13 cellular contexts compared by ENCODE assay signal in genomic region chr11:116581349-116581748, GRCh38.
"Had no signal": no experiment of that assay in that cellular context is flagged by ENCODE, and none has a peak within 500 bp of the region (broad histone marks: within the 10 kb centered on the region; RNA-seq: fewer than 3 reads in every experiment).

No MANE protein-coding gene starts in this region.

- ATAC-seq: effector memory CD8-positive, alpha-beta T cell; left lobe of liver; stimulated activated effector memory CD8-positive, alpha-beta T cell treated with anti-CD3 and anti-CD28 coated beads, Interleukin-12 subunit alpha, Interleukin-12 subunit beta, amount 100 ng/mL, for 72 hours had no signal

- H3K27ac Mint-ChIP-seq: activated CD4-positive, alpha-beta T cell treated with anti-CD3 and anti-CD28 coated beads, Interleukin-2, amount 10 ng/mL, durations not matched to agents 24 days and 14 days; effector memory CD8-positive, alpha-beta T cell; naive B cell; stimulated activated effector memory CD8-positive, alpha-beta T cell treated with anti-CD3 and anti-CD28 coated beads, Interleukin-12 subunit alpha, Interleukin-12 subunit beta, amount 100 ng/mL, for 72 hours had no signal

- H3K4me1 Mint-ChIP-seq: activated CD4-positive, alpha-beta T cell treated with anti-CD3 and anti-CD28 coated beads, Interleukin-2, amount 10 ng/mL, durations not matched to agents 24 days and 14 days; naive B cell; stimulated activated effector memory CD8-positive, alpha-beta T cell treated with anti-CD3 and anti-CD28 coated beads, Interleukin-12 subunit alpha, Interleukin-12 subunit beta, amount 100 ng/mL, for 72 hours had no signal

- H3K9me3 Mint-ChIP-seq: activated CD4-positive, alpha-beta T cell treated with anti-CD3 and anti-CD28 coated beads, Interleukin-2, amount 10 ng/mL, durations not matched to agents 24 days and 14 days; effector memory CD8-positive, alpha-beta T cell; stimulated activated effector memory CD8-positive, alpha-beta T cell treated with anti-CD3 and anti-CD28 coated beads, Interleukin-12 subunit alpha, Interleukin-12 subunit beta, amount 100 ng/mL, for 72 hours had no signal

- H3K36me3 Mint-ChIP-seq: naive B cell; stimulated activated effector memory CD8-positive, alpha-beta T cell treated with anti-CD3 and anti-CD28 coated beads, Interleukin-12 subunit alpha, Interleukin-12 subunit beta, amount 100 ng/mL, for 72 hours had no signal

- H3K9me3 ChIP-seq: thoracic aorta had no signal

- H3K4me3 Mint-ChIP-seq: activated CD4-positive, alpha-beta T cell treated with anti-CD3 and anti-CD28 coated beads, Interleukin-2, amount 10 ng/mL, durations not matched to agents 24 days and 14 days; effector memory CD8-positive, alpha-beta T cell; stimulated activated effector memory CD8-positive, alpha-beta T cell treated with anti-CD3 and anti-CD28 coated beads, Interleukin-12 subunit alpha, Interleukin-12 subunit beta, amount 100 ng/mL, for 72 hours had no signal

- H3K27ac ChIP-seq: epithelial cell of prostate, thoracic aorta had no signal

- H3K36me3 ChIP-seq: thoracic aorta had no signal

- DNase-seq: activated CD4-positive, alpha-beta T cell treated with anti-CD3 and anti-CD28 coated beads, Interleukin-2, amount 10 ng/mL, durations not matched to agents 24 days and 14 days; activated CD4-positive, CD25-positive, alpha-beta regulatory T cell; activated naive CD4-positive, alpha-beta T cell treated with Interleukin-2 at 50 U/mL for 16 hours; effector memory CD8-positive, alpha-beta T cell; foreskin melanocyte; mammary epithelial cell; naive B cell; stimulated activated CD4-positive, alpha-beta T cell treated with anti-CD3 and anti-CD28 coated beads, Interleukin-12 subunit alpha, Interleukin-12 subunit beta, amount 100 ng/mL, for 4 hours; stimulated activated CD4-positive, alpha-beta T cell treated with anti-CD3 and anti-CD28 coated beads, Interleukin-2, amount 100 ng/mL, for 24 hours had no signal
